In the genomic region with DNA sequence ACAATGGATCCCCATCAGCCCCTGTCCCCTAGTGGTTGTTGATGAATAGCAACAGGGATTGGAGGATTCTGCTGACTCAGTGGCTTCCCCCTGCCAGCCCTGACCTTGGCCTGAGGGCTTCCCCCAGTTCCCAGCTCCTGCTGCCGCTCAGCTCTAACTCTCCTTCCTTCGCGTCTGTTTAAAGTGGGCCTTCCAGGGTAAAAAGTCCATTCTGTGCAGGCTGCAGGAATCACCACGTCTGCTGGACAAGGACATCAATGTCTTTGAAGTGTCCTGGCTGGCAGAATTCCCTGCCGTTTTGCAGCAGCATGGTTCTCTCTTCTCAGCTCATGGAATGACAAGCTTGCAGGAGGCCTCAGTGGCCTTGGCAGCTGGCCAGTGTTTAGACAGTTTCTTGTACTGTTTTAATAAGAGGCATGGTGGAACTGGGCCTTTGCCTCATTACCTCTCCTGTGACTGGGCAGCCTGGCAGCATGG, we compare ENCODE assay signal across 1 cellular context.
A peak's percentile ranks its signal among the peaks of the same experiment; 100 is the strongest.
TF ChIP-seq lines count a peak whose summit lies in the region.

No MANE protein-coding gene starts in this region.

TF ChIP-seq in HepG2, 621 proteins besides CTCF, POLR2A, EP300 and RAD21 (continued from another document and continues in another):
- TF ChIP-seq, protein P1, sequence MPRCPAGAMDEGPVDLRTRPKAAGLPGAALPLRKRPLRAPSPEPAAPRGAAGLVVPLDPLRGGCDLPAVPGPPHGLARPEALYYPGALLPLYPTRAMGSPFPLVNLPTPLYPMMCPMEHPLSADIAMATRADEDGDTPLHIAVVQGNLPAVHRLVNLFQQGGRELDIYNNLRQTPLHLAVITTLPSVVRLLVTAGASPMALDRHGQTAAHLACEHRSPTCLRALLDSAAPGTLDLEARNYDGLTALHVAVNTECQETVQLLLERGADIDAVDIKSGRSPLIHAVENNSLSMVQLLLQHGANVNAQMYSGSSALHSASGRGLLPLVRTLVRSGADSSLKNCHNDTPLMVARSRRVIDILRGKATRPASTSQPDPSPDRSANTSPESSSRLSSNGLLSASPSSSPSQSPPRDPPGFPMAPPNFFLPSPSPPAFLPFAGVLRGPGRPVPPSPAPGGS (CRISPR knock-in tag; IDR thresholded peaks at IDR 0.05): no peak
- TF ChIP-seq POLR2G (IDR thresholded peaks at IDR 0.05; ENCODE audit: low read depth, low read length) (no peak), EED (CRISPR knock-in tag; IDR thresholded peaks at IDR 0.05) (no peak), ZNF558 (CRISPR knock-in tag; IDR thresholded peaks at IDR 0.05; ENCODE audit: borderline replicate concordance) (no peak), SIN3A (IDR thresholded peaks at IDR 0.05; ENCODE audit: borderline replicate concordance, low read depth, low read length) (no peak), ZNF383 (CRISPR knock-in tag; IDR thresholded peaks at IDR 0.05; ENCODE audit: borderline replicate concordance) (no peak), HNRNPLL (IDR thresholded peaks at IDR 0.05; ENCODE audit: low read depth, low read length, poor library complexity, severe bottlenecking) (no peak), FOXM1 (CRISPR knock-in tag; IDR thresholded peaks at IDR 0.05) (no peak), ZFX (CRISPR knock-in tag; IDR thresholded peaks at IDR 0.05; ENCODE audit: low read depth) (peak; percentile 63), ZNF326 (CRISPR knock-in tag; IDR thresholded peaks at IDR 0.05; ENCODE audit: borderline replicate concordance) (no peak), BHLHE40 (IDR thresholded peaks at IDR 0.05; ENCODE audit: low read length) (no peak), TBX3 (IDR thresholded peaks at IDR 0.05; ENCODE audit: borderline replicate concordance) (no peak), RNF2 (conservative IDR thresholded peaks at IDR 0.05; ENCODE audit: low read depth) (0 out of 2 replicates have a peak, but pooled peaks have one; percentile 20), ZNF225 (CRISPR knock-in tag; IDR thresholded peaks at IDR 0.05) (no peak), MAF1 (CRISPR knock-in tag; IDR thresholded peaks at IDR 0.05; ENCODE audit: borderline replicate concordance) (no peak), ZNF790 (CRISPR knock-in tag; IDR thresholded peaks at IDR 0.05; ENCODE audit: borderline replicate concordance) (no peak), ZNF34 (CRISPR knock-in tag; IDR thresholded peaks at IDR 0.05; ENCODE audit: borderline replicate concordance) (no peak), ONECUT2 (CRISPR knock-in tag; IDR thresholded peaks at IDR 0.05) (peak; percentile 35; the same call in 1 of the 2 replicates), JUN (CRISPR knock-in tag; IDR thresholded peaks at IDR 0.05) (no peak), ZNF761 (CRISPR knock-in tag; conservative IDR thresholded peaks at IDR 0.05) (no peak), RCOR2 (CRISPR knock-in tag; IDR thresholded peaks at IDR 0.05) (peak; percentile 57; the same call in 1 of the 2 replicates), MED1 (CRISPR knock-in tag; IDR thresholded peaks at IDR 0.05) (peak; percentile 81), RFXANK (CRISPR knock-in tag; IDR thresholded peaks at IDR 0.05) (no peak), MYNN (CRISPR knock-in tag; IDR thresholded peaks at IDR 0.05; ENCODE audit: low read depth) (no peak), KDM2A (CRISPR knock-in tag; IDR thresholded peaks at IDR 0.05; ENCODE audit: borderline replicate concordance, low read depth) (peak; percentile 37; the same call in 1 of the 2 replicates), ZNF577 (CRISPR knock-in tag; IDR thresholded peaks at IDR 0.05; ENCODE audit: borderline replicate concordance, low read depth) (no peak), RBAK (CRISPR knock-in tag; IDR thresholded peaks at IDR 0.05) (no peak), ZNF841 (CRISPR knock-in tag; IDR thresholded peaks at IDR 0.05; ENCODE audit: borderline replicate concordance) (no peak)
- TF ChIP-seq, protein P2, sequence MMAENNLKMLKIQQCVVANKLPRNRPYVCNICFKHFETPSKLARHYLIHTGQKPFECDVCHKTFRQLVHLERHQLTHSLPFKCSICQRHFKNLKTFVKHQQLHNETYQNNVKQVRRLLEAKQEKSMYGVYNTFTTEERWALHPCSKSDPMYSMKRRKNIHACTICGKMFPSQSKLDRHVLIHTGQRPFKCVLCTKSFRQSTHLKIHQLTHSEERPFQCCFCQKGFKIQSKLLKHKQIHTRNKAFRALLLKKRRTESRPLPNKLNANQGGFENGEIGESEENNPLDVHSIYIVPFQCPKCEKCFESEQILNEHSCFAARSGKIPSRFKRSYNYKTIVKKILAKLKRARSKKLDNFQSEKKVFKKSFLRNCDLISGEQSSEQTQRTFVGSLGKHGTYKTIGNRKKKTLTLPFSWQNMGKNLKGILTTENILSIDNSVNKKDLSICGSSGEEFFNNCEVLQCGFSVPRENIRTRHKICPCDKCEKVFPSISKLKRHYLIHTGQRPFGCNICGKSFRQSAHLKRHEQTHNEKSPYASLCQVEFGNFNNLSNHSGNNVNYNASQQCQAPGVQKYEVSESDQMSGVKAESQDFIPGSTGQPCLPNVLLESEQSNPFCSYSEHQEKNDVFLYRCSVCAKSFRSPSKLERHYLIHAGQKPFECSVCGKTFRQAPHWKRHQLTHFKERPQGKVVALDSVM (CRISPR knock-in tag; IDR thresholded peaks at IDR 0.05): peak; percentile 68
- TF ChIP-seq, protein P3, sequence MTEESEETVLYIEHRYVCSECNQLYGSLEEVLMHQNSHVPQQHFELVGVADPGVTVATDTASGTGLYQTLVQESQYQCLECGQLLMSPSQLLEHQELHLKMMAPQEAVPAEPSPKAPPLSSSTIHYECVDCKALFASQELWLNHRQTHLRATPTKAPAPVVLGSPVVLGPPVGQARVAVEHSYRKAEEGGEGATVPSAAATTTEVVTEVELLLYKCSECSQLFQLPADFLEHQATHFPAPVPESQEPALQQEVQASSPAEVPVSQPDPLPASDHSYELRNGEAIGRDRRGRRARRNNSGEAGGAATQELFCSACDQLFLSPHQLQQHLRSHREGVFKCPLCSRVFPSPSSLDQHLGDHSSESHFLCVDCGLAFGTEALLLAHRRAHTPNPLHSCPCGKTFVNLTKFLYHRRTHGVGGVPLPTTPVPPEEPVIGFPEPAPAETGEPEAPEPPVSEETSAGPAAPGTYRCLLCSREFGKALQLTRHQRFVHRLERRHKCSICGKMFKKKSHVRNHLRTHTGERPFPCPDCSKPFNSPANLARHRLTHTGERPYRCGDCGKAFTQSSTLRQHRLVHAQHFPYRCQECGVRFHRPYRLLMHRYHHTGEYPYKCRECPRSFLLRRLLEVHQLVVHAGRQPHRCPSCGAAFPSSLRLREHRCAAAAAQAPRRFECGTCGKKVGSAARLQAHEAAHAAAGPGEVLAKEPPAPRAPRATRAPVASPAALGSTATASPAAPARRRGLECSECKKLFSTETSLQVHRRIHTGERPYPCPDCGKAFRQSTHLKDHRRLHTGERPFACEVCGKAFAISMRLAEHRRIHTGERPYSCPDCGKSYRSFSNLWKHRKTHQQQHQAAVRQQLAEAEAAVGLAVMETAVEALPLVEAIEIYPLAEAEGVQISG (CRISPR knock-in tag; IDR thresholded peaks at IDR 0.05): peak; percentile 40; the same call in 1 of the 2 replicates
- TF ChIP-seq, protein P4, sequence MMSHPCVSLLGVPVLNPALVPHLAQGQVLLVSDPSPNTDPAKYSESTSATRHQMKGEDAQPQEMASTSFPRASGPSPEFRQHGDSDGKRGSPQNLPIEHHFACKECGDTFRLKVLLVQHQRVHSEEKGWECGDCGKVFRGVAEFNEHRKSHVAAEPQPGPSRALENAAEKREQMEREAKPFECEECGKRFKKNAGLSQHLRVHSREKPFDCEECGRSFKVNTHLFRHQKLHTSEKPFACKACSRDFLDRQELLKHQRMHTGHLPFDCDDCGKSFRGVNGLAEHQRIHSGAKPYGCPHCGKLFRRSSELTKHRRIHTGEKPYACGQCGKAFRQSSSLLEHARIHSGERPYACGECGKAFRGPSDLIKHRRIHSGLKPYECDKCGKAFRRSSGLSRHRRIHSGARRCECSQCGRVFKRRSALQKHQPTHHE (CRISPR knock-in tag; IDR thresholded peaks at IDR 0.05; ENCODE audit: borderline replicate concordance): no peak; the same call in 1 of the 2 replicates
- TF ChIP-seq, protein P5, sequence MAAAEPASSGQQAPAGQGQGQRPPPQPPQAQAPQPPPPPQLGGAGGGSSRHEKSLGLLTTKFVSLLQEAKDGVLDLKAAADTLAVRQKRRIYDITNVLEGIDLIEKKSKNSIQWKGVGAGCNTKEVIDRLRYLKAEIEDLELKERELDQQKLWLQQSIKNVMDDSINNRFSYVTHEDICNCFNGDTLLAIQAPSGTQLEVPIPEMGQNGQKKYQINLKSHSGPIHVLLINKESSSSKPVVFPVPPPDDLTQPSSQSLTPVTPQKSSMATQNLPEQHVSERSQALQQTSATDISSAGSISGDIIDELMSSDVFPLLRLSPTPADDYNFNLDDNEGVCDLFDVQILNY (CRISPR knock-in tag; conservative IDR thresholded peaks at IDR 0.05): no peak
- TF ChIP-seq, protein P6, sequence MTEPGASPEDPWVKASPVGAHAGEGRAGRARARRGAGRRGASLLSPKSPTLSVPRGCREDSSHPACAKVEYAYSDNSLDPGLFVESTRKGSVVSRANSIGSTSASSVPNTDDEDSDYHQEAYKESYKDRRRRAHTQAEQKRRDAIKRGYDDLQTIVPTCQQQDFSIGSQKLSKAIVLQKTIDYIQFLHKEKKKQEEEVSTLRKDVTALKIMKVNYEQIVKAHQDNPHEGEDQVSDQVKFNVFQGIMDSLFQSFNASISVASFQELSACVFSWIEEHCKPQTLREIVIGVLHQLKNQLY (CRISPR knock-in tag; IDR thresholded peaks at IDR 0.05): no peak
- TF ChIP-seq, protein P7, sequence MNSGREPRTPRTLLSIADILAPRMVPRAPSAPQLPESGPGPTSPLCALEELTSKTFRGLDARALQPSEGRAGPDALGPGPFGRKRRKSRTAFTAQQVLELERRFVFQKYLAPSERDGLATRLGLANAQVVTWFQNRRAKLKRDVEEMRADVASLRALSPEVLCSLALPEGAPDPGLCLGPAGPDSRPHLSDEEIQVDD (CRISPR knock-in tag; IDR thresholded peaks at IDR 0.05; ENCODE audit: borderline replicate concordance): no peak
- TF ChIP-seq, protein P8, sequence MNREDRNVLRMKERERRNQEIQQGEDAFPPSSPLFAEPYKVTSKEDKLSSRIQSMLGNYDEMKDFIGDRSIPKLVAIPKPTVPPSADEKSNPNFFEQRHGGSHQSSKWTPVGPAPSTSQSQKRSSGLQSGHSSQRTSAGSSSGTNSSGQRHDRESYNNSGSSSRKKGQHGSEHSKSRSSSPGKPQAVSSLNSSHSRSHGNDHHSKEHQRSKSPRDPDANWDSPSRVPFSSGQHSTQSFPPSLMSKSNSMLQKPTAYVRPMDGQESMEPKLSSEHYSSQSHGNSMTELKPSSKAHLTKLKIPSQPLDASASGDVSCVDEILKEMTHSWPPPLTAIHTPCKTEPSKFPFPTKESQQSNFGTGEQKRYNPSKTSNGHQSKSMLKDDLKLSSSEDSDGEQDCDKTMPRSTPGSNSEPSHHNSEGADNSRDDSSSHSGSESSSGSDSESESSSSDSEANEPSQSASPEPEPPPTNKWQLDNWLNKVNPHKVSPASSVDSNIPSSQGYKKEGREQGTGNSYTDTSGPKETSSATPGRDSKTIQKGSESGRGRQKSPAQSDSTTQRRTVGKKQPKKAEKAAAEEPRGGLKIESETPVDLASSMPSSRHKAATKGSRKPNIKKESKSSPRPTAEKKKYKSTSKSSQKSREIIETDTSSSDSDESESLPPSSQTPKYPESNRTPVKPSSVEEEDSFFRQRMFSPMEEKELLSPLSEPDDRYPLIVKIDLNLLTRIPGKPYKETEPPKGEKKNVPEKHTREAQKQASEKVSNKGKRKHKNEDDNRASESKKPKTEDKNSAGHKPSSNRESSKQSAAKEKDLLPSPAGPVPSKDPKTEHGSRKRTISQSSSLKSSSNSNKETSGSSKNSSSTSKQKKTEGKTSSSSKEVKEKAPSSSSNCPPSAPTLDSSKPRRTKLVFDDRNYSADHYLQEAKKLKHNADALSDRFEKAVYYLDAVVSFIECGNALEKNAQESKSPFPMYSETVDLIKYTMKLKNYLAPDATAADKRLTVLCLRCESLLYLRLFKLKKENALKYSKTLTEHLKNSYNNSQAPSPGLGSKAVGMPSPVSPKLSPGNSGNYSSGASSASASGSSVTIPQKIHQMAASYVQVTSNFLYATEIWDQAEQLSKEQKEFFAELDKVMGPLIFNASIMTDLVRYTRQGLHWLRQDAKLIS (CRISPR knock-in tag; IDR thresholded peaks at IDR 0.05): no peak
- TF ChIP-seq, protein P9, sequence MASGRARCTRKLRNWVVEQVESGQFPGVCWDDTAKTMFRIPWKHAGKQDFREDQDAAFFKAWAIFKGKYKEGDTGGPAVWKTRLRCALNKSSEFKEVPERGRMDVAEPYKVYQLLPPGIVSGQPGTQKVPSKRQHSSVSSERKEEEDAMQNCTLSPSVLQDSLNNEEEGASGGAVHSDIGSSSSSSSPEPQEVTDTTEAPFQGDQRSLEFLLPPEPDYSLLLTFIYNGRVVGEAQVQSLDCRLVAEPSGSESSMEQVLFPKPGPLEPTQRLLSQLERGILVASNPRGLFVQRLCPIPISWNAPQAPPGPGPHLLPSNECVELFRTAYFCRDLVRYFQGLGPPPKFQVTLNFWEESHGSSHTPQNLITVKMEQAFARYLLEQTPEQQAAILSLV (CRISPR knock-in tag; IDR thresholded peaks at IDR 0.05; ENCODE audit: borderline replicate concordance): no peak
- TF ChIP-seq, protein P10, sequence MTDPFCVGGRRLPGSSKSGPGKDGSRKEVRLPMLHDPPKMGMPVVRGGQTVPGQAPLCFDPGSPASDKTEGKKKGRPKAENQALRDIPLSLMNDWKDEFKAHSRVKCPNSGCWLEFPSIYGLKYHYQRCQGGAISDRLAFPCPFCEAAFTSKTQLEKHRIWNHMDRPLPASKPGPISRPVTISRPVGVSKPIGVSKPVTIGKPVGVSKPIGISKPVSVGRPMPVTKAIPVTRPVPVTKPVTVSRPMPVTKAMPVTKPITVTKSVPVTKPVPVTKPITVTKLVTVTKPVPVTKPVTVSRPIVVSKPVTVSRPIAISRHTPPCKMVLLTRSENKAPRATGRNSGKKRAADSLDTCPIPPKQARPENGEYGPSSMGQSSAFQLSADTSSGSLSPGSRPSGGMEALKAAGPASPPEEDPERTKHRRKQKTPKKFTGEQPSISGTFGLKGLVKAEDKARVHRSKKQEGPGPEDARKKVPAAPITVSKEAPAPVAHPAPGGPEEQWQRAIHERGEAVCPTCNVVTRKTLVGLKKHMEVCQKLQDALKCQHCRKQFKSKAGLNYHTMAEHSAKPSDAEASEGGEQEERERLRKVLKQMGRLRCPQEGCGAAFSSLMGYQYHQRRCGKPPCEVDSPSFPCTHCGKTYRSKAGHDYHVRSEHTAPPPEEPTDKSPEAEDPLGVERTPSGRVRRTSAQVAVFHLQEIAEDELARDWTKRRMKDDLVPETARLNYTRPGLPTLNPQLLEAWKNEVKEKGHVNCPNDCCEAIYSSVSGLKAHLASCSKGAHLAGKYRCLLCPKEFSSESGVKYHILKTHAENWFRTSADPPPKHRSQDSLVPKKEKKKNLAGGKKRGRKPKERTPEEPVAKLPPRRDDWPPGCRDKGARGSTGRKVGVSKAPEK (CRISPR knock-in tag; IDR thresholded peaks at IDR 0.05; ENCODE audit: borderline replicate concordance): no peak
- TF ChIP-seq, protein P11, sequence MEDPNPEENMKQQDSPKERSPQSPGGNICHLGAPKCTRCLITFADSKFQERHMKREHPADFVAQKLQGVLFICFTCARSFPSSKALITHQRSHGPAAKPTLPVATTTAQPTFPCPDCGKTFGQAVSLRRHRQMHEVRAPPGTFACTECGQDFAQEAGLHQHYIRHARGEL (CRISPR knock-in tag; IDR thresholded peaks at IDR 0.05): no peak
- TF ChIP-seq, protein P12, sequence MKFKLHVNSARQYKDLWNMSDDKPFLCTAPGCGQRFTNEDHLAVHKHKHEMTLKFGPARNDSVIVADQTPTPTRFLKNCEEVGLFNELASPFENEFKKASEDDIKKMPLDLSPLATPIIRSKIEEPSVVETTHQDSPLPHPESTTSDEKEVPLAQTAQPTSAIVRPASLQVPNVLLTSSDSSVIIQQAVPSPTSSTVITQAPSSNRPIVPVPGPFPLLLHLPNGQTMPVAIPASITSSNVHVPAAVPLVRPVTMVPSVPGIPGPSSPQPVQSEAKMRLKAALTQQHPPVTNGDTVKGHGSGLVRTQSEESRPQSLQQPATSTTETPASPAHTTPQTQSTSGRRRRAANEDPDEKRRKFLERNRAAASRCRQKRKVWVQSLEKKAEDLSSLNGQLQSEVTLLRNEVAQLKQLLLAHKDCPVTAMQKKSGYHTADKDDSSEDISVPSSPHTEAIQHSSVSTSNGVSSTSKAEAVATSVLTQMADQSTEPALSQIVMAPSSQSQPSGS (CRISPR knock-in tag; IDR thresholded peaks at IDR 0.05): peak; percentile 80; the same call in 1 of the 2 replicates
